18 cellular contexts compared by ENCODE assay signal in the genomic region with DNA sequence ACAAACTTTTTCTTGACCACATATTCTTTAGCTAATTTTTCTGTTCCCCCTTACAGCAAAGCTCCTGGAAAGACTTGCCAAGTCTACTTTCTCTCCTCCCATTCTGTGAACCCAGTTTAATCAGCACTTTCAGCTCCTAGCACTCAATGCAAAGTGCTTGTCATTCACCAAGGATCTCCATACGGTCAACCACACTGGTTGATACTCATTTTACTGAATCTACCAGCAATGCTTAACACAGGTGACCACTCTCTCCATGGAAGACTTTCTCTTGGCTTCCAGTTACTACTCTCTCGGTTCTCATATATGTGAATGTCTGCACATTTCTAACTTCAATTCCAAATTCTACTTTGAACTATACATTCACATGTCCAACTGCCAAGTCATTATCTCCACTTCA. TPM values are rescaled to one million over a fixed set of nuclear protein-coding genes. Genes with fewer than 3 reads are reported as not detected.
A peak's percentile ranks its signal among the peaks of the same experiment; 100 is the strongest.
DNase-seq lines count a peak whose midpoint lies in the region; ATAC-seq and TF ChIP-seq lines count a peak whose summit lies in the region.
"Had no signal": no experiment of that assay in that cellular context is flagged by ENCODE, and none has a peak within 500 bp of the region (broad histone marks: within the 10 kb centered on the region; RNA-seq: fewer than 3 reads in every experiment).

No MANE protein-coding gene starts in this region.

- H3K4me1 Mint-ChIP-seq in activated naive CD8-positive, alpha-beta T cell treated with anti-CD3 and anti-CD28 coated beads, Interleukin-2, amount 50 U/mL, for 24 hours = peaks cover 25% of the 10 kb centered on the region
- peaks cover 21% of the 10 kb centered on the region for H3K4me1 Mint-ChIP-seq in activated naive CD8-positive, alpha-beta T cell treated with anti-CD3 and anti-CD28 coated beads for 36 hours
- H3K4me1 Mint-ChIP-seq in stimulated activated effector memory CD8-positive, alpha-beta T cell treated with anti-CD3 and anti-CD28 coated beads, Interleukin-12 subunit alpha, Interleukin-12 subunit beta, amount 100 ng/mL, for 72 hours = peaks cover 13% of the 10 kb centered on the region

- no peak overlapping the region for H3K27ac ChIP-seq in aorta (ENCODE audit: low read depth in 1 of 2, low read length in 2 of 2)
- H3K27ac ChIP-seq: 22Rv1; A549; BLaER1 treated with 17β-estradiol and CSF1 and Interleukin-3, amounts not matched to agents 10 nM and 100 nM; C4-2B had no signal

- no peak overlapping the region for H3K27ac Mint-ChIP-seq in activated naive CD8-positive, alpha-beta T cell treated with anti-CD3 and anti-CD28 coated beads, Interleukin-2, amount 50 U/mL, for 24 hours
- no peak overlapping the region for H3K27ac Mint-ChIP-seq in activated naive CD8-positive, alpha-beta T cell treated with anti-CD3 and anti-CD28 coated beads for 36 hours
- H3K27ac Mint-ChIP-seq in stimulated activated effector memory CD8-positive, alpha-beta T cell treated with anti-CD3 and anti-CD28 coated beads, Interleukin-12 subunit alpha, Interleukin-12 subunit beta, amount 100 ng/mL, for 72 hours = no peak overlapping the region
- H3K27ac Mint-ChIP-seq: B cell; CD4-positive, alpha-beta T cell; CD8-positive, alpha-beta T cell had no signal

- no peak overlapping the region for H3K4me3 Mint-ChIP-seq in activated naive CD8-positive, alpha-beta T cell treated with anti-CD3 and anti-CD28 coated beads, Interleukin-2, amount 50 U/mL, for 24 hours
- H3K4me3 Mint-ChIP-seq in activated naive CD8-positive, alpha-beta T cell treated with anti-CD3 and anti-CD28 coated beads for 36 hours = no peak overlapping the region
- H3K4me3 Mint-ChIP-seq in stimulated activated effector memory CD8-positive, alpha-beta T cell treated with anti-CD3 and anti-CD28 coated beads, Interleukin-12 subunit alpha, Interleukin-12 subunit beta, amount 100 ng/mL, for 72 hours = no peak overlapping the region
- H3K4me3 Mint-ChIP-seq: B cell; CD4-positive, alpha-beta T cell; CD8-positive, alpha-beta T cell had no signal

- no peak for DNase-seq in activated naive CD8-positive, alpha-beta T cell treated with anti-CD3 and anti-CD28 coated beads, Interleukin-2, amount 50 U/mL, for 24 hours
- DNase-seq in activated naive CD8-positive, alpha-beta T cell treated with anti-CD3 and anti-CD28 coated beads for 36 hours = no peak
- no peak for DNase-seq in stimulated activated effector memory CD8-positive, alpha-beta T cell treated with anti-CD3 and anti-CD28 coated beads, Interleukin-12 subunit alpha, Interleukin-12 subunit beta, amount 100 ng/mL, for 72 hours (ENCODE audit: low spot score in 2 of 2)
- DNase-seq in cerebellum (ENCODE audit: low spot score) (no peak), aorta (no peak)
- DNase-seq: AML-193; Caco-2; Calu3; CD4-positive, alpha-beta T cell; CD8-positive, alpha-beta T cell; DMS79 treated with DMSO at 0.1 percent for 48 hours; GF-D8 had no signal

- H4K20me1 ChIP-seq in Loucy (ENCODE audit: insufficient read depth, low read length, poor library complexity, severe bottlenecking) = peaks cover 31% of the 10 kb centered on the region

- no peaks in the 10 kb centered on the region for H3K9me3 Mint-ChIP-seq in activated naive CD8-positive, alpha-beta T cell treated with anti-CD3 and anti-CD28 coated beads, Interleukin-2, amount 50 U/mL, for 24 hours
- H3K9me3 Mint-ChIP-seq in activated naive CD8-positive, alpha-beta T cell treated with anti-CD3 and anti-CD28 coated beads for 36 hours = peaks cover 2% of the 10 kb centered on the region
- H3K9me3 Mint-ChIP-seq in stimulated activated effector memory CD8-positive, alpha-beta T cell treated with anti-CD3 and anti-CD28 coated beads, Interleukin-12 subunit alpha, Interleukin-12 subunit beta, amount 100 ng/mL, for 72 hours = no peaks in the 10 kb centered on the region
- H3K9me3 Mint-ChIP-seq: CD4-positive, alpha-beta T cell; CD8-positive, alpha-beta T cell had no signal

- H3K9me3 ChIP-seq in Loucy (ENCODE audit: insufficient read depth, low read depth, low read length) (no peaks in the 10 kb centered on the region), aorta (ENCODE audit: control insufficient read depth, low read length) (no peaks in the 10 kb centered on the region)
- H3K9me3 ChIP-seq: A549, Caco-2 had no signal

- H3K36me3 ChIP-seq in Loucy (ENCODE audit: insufficient read depth, low read length) (peaks cover 54% of the 10 kb centered on the region), aorta (ENCODE audit: control insufficient read depth in 1 of 2, insufficient read depth in 2 of 2, low read length in 1 of 2) (peaks cover 0 to 3% of the 10 kb centered on the region in 2 donors)

- intact Hi-C loops in aorta (cut with DNase I) = loop anchor here in 1 of 2 donors (10.0 kb wide), 1 partner anchor 106 kb away; the partner anchor contains the start of gene NUDT16

- H3K4me3 ChIP-seq in Loucy (ENCODE audit: low read length, poor library complexity, severe bottlenecking) (no peak overlapping the region), aorta (ENCODE audit: low read length in 2 of 2) (no peak overlapping the region)
- H3K4me3 ChIP-seq: A549; BLaER1 treated with 17β-estradiol and CSF1 and Interleukin-3, amounts not matched to agents 10 nM and 100 nM had no signal

- WGBS in aorta, 2 donors = 85 to 88% methylated on average over 2 of the region's 2 CpGs

- peak; percentile 28 for ATAC-seq in activated naive CD8-positive, alpha-beta T cell treated with anti-CD3 and anti-CD28 coated beads, Interleukin-2, amount 50 U/mL, for 24 hours
- ATAC-seq in stimulated activated effector memory CD8-positive, alpha-beta T cell treated with anti-CD3 and anti-CD28 coated beads, Interleukin-12 subunit alpha, Interleukin-12 subunit beta, amount 100 ng/mL, for 72 hours = peak; percentile 56
- no peak for ATAC-seq in aorta (ENCODE audit: low FRiP score)
- ATAC-seq: A549; CD8-positive, alpha-beta T cell had no signal

- H3K27me3 ChIP-seq in Loucy (ENCODE audit: insufficient read depth, low read length, poor library complexity, severe bottlenecking) (no peaks in the 10 kb centered on the region), aorta (ENCODE audit: control insufficient read depth in 1 of 2, insufficient read depth in 2 of 2, low read length in 1 of 2) (no peaks in the 10 kb centered on the region)
- H3K27me3 ChIP-seq: BLaER1 treated with 17β-estradiol and CSF1 and Interleukin-3, amounts not matched to agents 10 nM and 100 nM had no signal

- peaks cover 21% of the 10 kb centered on the region for H3K79me2 ChIP-seq in Loucy (ENCODE audit: insufficient read depth, low read length)

- peak overlapping the region; percentile 21 for H3K4me2 ChIP-seq in Loucy (ENCODE audit: low read depth, low read length, poor library complexity, severe bottlenecking)
- H3K4me2 ChIP-seq: A549; BLaER1 treated with 17β-estradiol and CSF1 and Interleukin-3, amounts not matched to agents 10 nM and 100 nM had no signal

- no peak overlapping the region for H3K9ac ChIP-seq in Loucy (ENCODE audit: low read depth, low read length, poor library complexity, severe bottlenecking)
- H3K9ac ChIP-seq: BLaER1 treated with 17β-estradiol and CSF1 and Interleukin-3, amounts not matched to agents 10 nM and 100 nM had no signal

- H2AFZ ChIP-seq in Loucy (ENCODE audit: low read length) = no peak overlapping the region

- H3K27me3 Mint-ChIP-seq in activated naive CD8-positive, alpha-beta T cell treated with anti-CD3 and anti-CD28 coated beads, Interleukin-2, amount 50 U/mL, for 24 hours = no peaks in the 10 kb centered on the region
- H3K27me3 Mint-ChIP-seq in activated naive CD8-positive, alpha-beta T cell treated with anti-CD3 and anti-CD28 coated beads for 36 hours = no peaks in the 10 kb centered on the region
- H3K27me3 Mint-ChIP-seq: B cell; CD4-positive, alpha-beta T cell had no signal

- no peaks in the 10 kb centered on the region for H3K9me2 ChIP-seq in Loucy (replicated peaks; ENCODE audit: low read depth, low read length)

- peaks cover 15% of the 10 kb centered on the region for H3K4me1 ChIP-seq in Loucy (ENCODE audit: insufficient read depth, low read length, poor library complexity, severe bottlenecking)
- H3K4me1 ChIP-seq in aorta (ENCODE audit: control insufficient read depth in 1 of 2, insufficient read depth in 2 of 2, low read length in 2 of 2) = no peaks in the 10 kb centered on the region
- H3K4me1 ChIP-seq: A549, Caco-2 had no signal

- peaks cover 49% of the 10 kb centered on the region for H3K36me3 Mint-ChIP-seq in activated naive CD8-positive, alpha-beta T cell treated with anti-CD3 and anti-CD28 coated beads, Interleukin-2, amount 50 U/mL, for 24 hours (ENCODE audit: low read depth)
- peaks cover 38% of the 10 kb centered on the region for H3K36me3 Mint-ChIP-seq in activated naive CD8-positive, alpha-beta T cell treated with anti-CD3 and anti-CD28 coated beads for 36 hours
- peaks cover 32% of the 10 kb centered on the region for H3K36me3 Mint-ChIP-seq in stimulated activated effector memory CD8-positive, alpha-beta T cell treated with anti-CD3 and anti-CD28 coated beads, Interleukin-12 subunit alpha, Interleukin-12 subunit beta, amount 100 ng/mL, for 72 hours

- TF ChIP-seq CTCF in Loucy (conservative IDR thresholded peaks at IDR 0.05; ENCODE audit: low read length) = no peak

- H3F3A ChIP-seq in Loucy (ENCODE audit: low read depth) = 0 out of 2 replicates have a peak, but pooled peaks cover 2% of the 10 kb centered on the region

RNA-seq across cellular contexts. Expression of gene MRPL3, which starts 11.7 kb away (rescaled TPM):
- 100 to 1,000 TPM; 221 to 229 TPM for total RNA-seq in activated naive CD8-positive, alpha-beta T cell treated with anti-CD3 and anti-CD28 coated beads for 36 hours
- total RNA-seq in cerebellum (86.5 TPM), aorta (10 to 100 TPM; 44.7 to 52.5 TPM)
- polyA plus RNA-seq in aorta = 10 to 100 TPM; 40.9 to 51.7 TPM
